Comparison of ENCODE assay signal across 1 cellular context in the genomic region with DNA sequence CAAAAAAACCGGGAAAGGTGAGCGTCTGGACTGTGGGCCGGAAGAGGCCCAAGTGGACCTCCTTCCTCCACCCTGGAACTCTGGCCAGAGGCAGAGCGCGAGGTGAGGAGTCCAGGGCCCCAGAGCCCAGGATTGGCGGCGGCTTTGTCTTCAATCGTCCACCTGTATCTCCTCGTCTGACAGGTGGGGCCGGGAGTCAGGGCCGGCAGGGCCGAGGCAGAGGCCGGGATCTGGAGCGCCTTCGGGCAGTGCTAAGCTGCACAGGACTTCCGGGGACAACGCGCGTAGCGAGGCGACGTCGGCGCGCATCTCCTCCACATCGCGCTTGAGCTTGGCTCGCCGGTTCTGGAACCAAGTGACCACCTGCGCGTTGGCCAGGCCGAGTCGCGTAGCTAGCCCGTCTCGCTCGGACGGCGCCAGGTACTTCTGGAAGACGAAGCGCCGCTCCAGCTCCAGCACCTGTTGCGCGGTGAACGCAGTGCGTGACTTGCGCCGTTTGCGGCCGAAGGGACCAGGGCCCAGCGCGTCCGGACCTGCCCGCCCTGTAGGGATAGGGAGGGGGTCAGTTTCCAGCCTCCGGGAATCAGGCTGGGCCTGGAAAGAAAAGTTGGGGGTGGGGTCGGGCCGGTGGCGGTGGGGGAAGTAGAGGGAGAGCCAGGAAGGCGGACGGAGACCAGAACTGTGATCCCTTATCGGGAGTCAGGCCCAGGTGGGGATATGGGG.
A peak's percentile ranks its signal among the peaks of the same experiment; 100 is the strongest.
TF ChIP-seq lines count a peak whose summit lies in the region.

No MANE protein-coding gene starts in this region.

TF ChIP-seq in endothelial cell of umbilical vein, 7 proteins besides CTCF, POLR2A, EP300 and RAD21:
- no peak for TF ChIP-seq JUN (IDR thresholded peaks at IDR 0.05; ENCODE audit: borderline replicate concordance, insufficient read depth, insufficient read length, low read depth)
- peak; percentile 5 for TF ChIP-seq EZH2 (IDR thresholded peaks at IDR 0.05; ENCODE audit: borderline replicate concordance, low read depth, low read length, severe bottlenecking)
